In genomic region chr3:124887177-124887995, GRCh38 we compare ENCODE assay signal across 1 cellular context.
TF ChIP-seq lines count a peak whose summit lies in the region.

Gene ITGB5, minus strand, starts transcription at chr3:124887365. Its CDS starts 365 bp downstream, at chr3:124887000.

TF ChIP-seq in HepG2, 621 proteins besides CTCF, POLR2A, EP300 and RAD21 (continued from another document and continues in another):
- no peak for TF ChIP-seq ATF6 (CRISPR knock-in tag; conservative IDR thresholded peaks at IDR 0.05)
- peak; percentile 54; the same call in 1 of the 2 replicates for TF ChIP-seq POGZ (CRISPR knock-in tag; IDR thresholded peaks at IDR 0.05)
- TF ChIP-seq ZNF12 (CRISPR knock-in tag; IDR thresholded peaks at IDR 0.05) = no peak
- TF ChIP-seq, protein P1, sequence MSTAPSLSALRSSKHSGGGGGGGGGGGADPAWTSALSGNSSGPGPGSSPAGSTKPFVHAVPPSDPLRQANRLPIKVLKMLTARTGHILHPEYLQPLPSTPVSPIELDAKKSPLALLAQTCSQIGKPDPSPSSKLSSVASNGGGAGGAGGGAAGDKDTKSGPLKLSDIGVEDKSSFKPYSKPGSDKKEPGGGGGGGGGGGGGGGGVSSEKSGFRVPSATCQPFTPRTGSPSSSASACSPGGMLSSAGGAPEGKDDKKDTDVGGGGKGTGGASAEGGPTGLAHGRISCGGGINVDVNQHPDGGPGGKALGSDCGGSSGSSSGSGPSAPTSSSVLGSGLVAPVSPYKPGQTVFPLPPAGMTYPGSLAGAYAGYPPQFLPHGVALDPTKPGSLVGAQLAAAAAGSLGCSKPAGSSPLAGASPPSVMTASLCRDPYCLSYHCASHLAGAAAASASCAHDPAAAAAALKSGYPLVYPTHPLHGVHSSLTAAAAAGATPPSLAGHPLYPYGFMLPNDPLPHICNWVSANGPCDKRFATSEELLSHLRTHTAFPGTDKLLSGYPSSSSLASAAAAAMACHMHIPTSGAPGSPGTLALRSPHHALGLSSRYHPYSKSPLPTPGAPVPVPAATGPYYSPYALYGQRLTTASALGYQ (CRISPR knock-in tag; IDR thresholded peaks at IDR 0.05) = 0 out of 2 replicates have a peak, but pooled peaks have one; percentile 53
- 0 out of 2 replicates have a peak, but pooled peaks have one; percentile 44 for TF ChIP-seq KMT2B (CRISPR knock-in tag; IDR thresholded peaks at IDR 0.05)
- no peak for TF ChIP-seq ZNF317 (CRISPR knock-in tag; IDR thresholded peaks at IDR 0.05)
- no peak for TF ChIP-seq RCOR2 (CRISPR knock-in tag; IDR thresholded peaks at IDR 0.05)
- TF ChIP-seq AHDC1 (CRISPR knock-in tag; IDR thresholded peaks at IDR 0.05; ENCODE audit: borderline replicate concordance) = no peak
- TF ChIP-seq GTF3A (CRISPR knock-in tag; conservative IDR thresholded peaks at IDR 0.05) = no peak
- no peak for TF ChIP-seq MIXL1 (CRISPR knock-in tag; IDR thresholded peaks at IDR 0.05)
- no peak for TF ChIP-seq ZNF878 (CRISPR knock-in tag; IDR thresholded peaks at IDR 0.05)
- peak; percentile 79; the same call in 1 of the 2 replicates for TF ChIP-seq ZBTB25 (CRISPR knock-in tag; IDR thresholded peaks at IDR 0.05)
- peak; percentile 68; the same call in 1 of the 2 replicates for TF ChIP-seq GABPB1 (CRISPR knock-in tag; IDR thresholded peaks at IDR 0.05)
- TF ChIP-seq CREBL2 (CRISPR knock-in tag; IDR thresholded peaks at IDR 0.05; ENCODE audit: borderline replicate concordance) = no peak
- no peak for TF ChIP-seq ZFP90 (CRISPR knock-in tag; IDR thresholded peaks at IDR 0.05; ENCODE audit: borderline replicate concordance)
- TF ChIP-seq ZNF282 (IDR thresholded peaks at IDR 0.05; ENCODE audit: partially characterized antibody) = no peak
- TF ChIP-seq ZNF550 (CRISPR knock-in tag; IDR thresholded peaks at IDR 0.05; ENCODE audit: borderline replicate concordance) = no peak
- TF ChIP-seq ARID2 (CRISPR knock-in tag; IDR thresholded peaks at IDR 0.05; ENCODE audit: borderline replicate concordance) = no peak
- TF ChIP-seq ZNF749 (CRISPR knock-in tag; IDR thresholded peaks at IDR 0.05; ENCODE audit: borderline replicate concordance) = no peak; the same call in 1 of the 2 replicates
- no peak; the same call in 1 of the 2 replicates for TF ChIP-seq ZNF143 (CRISPR knock-in tag; IDR thresholded peaks at IDR 0.05)
- TF ChIP-seq, protein P2, sequence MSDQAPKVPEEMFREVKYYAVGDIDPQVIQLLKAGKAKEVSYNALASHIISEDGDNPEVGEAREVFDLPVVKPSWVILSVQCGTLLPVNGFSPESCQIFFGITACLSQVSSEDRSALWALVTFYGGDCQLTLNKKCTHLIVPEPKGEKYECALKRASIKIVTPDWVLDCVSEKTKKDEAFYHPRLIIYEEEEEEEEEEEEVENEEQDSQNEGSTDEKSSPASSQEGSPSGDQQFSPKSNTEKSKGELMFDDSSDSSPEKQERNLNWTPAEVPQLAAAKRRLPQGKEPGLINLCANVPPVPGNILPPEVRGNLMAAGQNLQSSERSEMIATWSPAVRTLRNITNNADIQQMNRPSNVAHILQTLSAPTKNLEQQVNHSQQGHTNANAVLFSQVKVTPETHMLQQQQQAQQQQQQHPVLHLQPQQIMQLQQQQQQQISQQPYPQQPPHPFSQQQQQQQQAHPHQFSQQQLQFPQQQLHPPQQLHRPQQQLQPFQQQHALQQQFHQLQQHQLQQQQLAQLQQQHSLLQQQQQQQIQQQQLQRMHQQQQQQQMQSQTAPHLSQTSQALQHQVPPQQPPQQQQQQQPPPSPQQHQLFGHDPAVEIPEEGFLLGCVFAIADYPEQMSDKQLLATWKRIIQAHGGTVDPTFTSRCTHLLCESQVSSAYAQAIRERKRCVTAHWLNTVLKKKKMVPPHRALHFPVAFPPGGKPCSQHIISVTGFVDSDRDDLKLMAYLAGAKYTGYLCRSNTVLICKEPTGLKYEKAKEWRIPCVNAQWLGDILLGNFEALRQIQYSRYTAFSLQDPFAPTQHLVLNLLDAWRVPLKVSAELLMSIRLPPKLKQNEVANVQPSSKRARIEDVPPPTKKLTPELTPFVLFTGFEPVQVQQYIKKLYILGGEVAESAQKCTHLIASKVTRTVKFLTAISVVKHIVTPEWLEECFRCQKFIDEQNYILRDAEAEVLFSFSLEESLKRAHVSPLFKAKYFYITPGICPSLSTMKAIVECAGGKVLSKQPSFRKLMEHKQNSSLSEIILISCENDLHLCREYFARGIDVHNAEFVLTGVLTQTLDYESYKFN (CRISPR knock-in tag; conservative IDR thresholded peaks at IDR 0.05) = peak; percentile 45; the same call in 1 of the 2 replicates
- no peak for TF ChIP-seq PHF5A (CRISPR knock-in tag; IDR thresholded peaks at IDR 0.05; ENCODE audit: low read depth, unreplicated experiment)
- TF ChIP-seq, protein P3, sequence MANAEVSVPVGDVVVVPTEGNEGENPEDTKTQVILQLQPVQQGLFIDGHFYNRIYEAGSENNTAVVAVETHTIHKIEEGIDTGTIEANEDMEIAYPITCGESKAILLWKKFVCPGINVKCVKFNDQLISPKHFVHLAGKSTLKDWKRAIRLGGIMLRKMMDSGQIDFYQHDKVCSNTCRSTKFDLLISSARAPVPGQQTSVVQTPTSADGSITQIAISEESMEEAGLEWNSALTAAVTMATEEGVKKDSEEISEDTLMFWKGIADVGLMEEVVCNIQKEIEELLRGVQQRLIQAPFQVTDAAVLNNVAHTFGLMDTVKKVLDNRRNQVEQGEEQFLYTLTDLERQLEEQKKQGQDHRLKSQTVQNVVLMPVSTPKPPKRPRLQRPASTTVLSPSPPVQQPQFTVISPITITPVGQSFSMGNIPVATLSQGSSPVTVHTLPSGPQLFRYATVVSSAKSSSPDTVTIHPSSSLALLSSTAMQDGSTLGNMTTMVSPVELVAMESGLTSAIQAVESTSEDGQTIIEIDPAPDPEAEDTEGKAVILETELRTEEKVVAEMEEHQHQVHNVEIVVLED (CRISPR knock-in tag; IDR thresholded peaks at IDR 0.05; ENCODE audit: borderline replicate concordance) = no peak
- TF ChIP-seq NKX3-1 (CRISPR knock-in tag; IDR thresholded peaks at IDR 0.05) = 0 out of 2 replicates have a peak, but pooled peaks have one; percentile 34
- TF ChIP-seq SNAPC2 (CRISPR knock-in tag; IDR thresholded peaks at IDR 0.05) = peak; percentile 90
- TF ChIP-seq MZF1 (CRISPR knock-in tag; IDR thresholded peaks at IDR 0.05; ENCODE audit: borderline replicate concordance) = no peak
- TF ChIP-seq ZNF703 (CRISPR knock-in tag; IDR thresholded peaks at IDR 0.05; ENCODE audit: borderline replicate concordance) = no peak
- no peak for TF ChIP-seq ATF7 (IDR thresholded peaks at IDR 0.05)
- TF ChIP-seq ATF7 (CRISPR knock-in tag; IDR thresholded peaks at IDR 0.05) = no peak
- TF ChIP-seq NFAT5 (CRISPR knock-in tag; IDR thresholded peaks at IDR 0.05) = no peak
- TF ChIP-seq TFDP1 (CRISPR knock-in tag; IDR thresholded peaks at IDR 0.05; ENCODE audit: borderline replicate concordance) = peak; percentile 41; the same call in 1 of the 2 replicates
- no peak for TF ChIP-seq CC2D1A (CRISPR knock-in tag; IDR thresholded peaks at IDR 0.05)
- no peak for TF ChIP-seq ZNF10 (CRISPR knock-in tag; IDR thresholded peaks at IDR 0.05; ENCODE audit: borderline replicate concordance, low read depth)
- no peak for TF ChIP-seq MED8 (CRISPR knock-in tag; IDR thresholded peaks at IDR 0.05; ENCODE audit: insufficient replicate concordance)
- no peak for TF ChIP-seq SIX1 (CRISPR knock-in tag; IDR thresholded peaks at IDR 0.05; ENCODE audit: borderline replicate concordance)
- peak; percentile 75 for TF ChIP-seq ZFY (CRISPR knock-in tag; IDR thresholded peaks at IDR 0.05)
